In the genomic region with DNA sequence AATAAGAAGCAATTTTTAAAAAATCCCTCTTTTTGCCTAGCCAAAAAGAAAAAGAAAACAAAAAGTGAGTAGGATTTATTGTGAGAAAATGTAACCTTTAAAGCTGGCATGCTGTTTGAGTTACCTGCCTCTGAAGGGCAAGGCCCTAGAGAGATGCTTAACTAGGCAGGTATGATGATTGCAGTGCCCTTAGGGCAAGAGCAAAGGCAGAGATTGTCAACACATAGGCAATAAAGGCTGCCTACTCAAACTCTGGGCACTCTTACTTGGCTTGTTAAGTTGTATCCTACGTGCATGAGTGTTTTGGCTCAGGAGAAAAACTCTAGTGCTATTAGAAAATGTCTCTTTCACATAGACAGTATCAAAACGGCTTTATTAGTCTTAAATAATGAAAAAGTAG, we compare ENCODE assay signal across 18 cellular contexts.
"Had no signal": no experiment of that assay in that cellular context is flagged by ENCODE, and none has a peak within 500 bp of the region (broad histone marks: within the 10 kb centered on the region; RNA-seq: fewer than 3 reads in every experiment).

No MANE protein-coding gene starts in this region.

- H3K27me3 ChIP-seq: right lobe of liver had no signal

- H3K36me3 ChIP-seq: right lobe of liver, thoracic aorta had no signal

- H3K27ac ChIP-seq: right lobe of liver, thoracic aorta had no signal

- H3K36me3 Mint-ChIP-seq: mesothelial cell of epicardium; stimulated activated effector memory CD8-positive, alpha-beta T cell treated with anti-CD3 and anti-CD28 coated beads, Interleukin-12 subunit alpha, Interleukin-12 subunit beta, amount 100 ng/mL, for 72 hours had no signal

- H3K9me3 ChIP-seq: right lobe of liver, thoracic aorta had no signal

- H3K4me1 Mint-ChIP-seq: activated naive CD8-positive, alpha-beta T cell treated with anti-CD3 and anti-CD28 coated beads for 36 hours; activated T-helper 17 cell treated with anti-CD3 and anti-CD28 coated beads, Interleukin-2, amount 50 U/mL, for 72 hours; stimulated activated effector memory CD8-positive, alpha-beta T cell treated with anti-CD3 and anti-CD28 coated beads, Interleukin-12 subunit alpha, Interleukin-12 subunit beta, amount 100 ng/mL, for 72 hours had no signal

- ATAC-seq: activated CD8-positive, alpha-beta T cell treated with anti-CD3 and anti-CD28 coated beads for 36 hours; activated T-helper 17 cell treated with anti-CD3 and anti-CD28 coated beads, Interleukin-2, amount 50 U/mL, for 72 hours; effector memory CD8-positive, alpha-beta T cell; right lobe of liver; stimulated activated effector memory CD8-positive, alpha-beta T cell treated with anti-CD3 and anti-CD28 coated beads, Interleukin-12 subunit alpha, Interleukin-12 subunit beta, amount 100 ng/mL, for 72 hours had no signal

- H3K4me1 ChIP-seq: right lobe of liver had no signal

- DNase-seq: activated CD4-positive, alpha-beta T cell treated with anti-CD3 and anti-CD28 coated beads for 48 hours; activated CD4-positive, CD25-positive, alpha-beta regulatory T cell; activated CD8-positive, alpha-beta T cell treated with anti-CD3 and anti-CD28 coated beads for 36 hours; activated naive CD4-positive, alpha-beta T cell; activated naive CD8-positive, alpha-beta T cell treated with anti-CD3 and anti-CD28 coated beads for 36 hours; activated T-cell treated with anti-CD3 and anti-CD28 coated beads, Interleukin-2, amount 50 U/mL, for 1 hour; amniotic stem cell; caudate nucleus; effector memory CD8-positive, alpha-beta T cell; right lobe of liver; stimulated activated CD4-positive, alpha-beta T cell treated with anti-CD3 and anti-CD28 coated beads, Interleukin-4, amount 100 ng/mL, for 24 hours; T-helper 1 cell; T-helper 9 cell had no signal

- H3K4me3 Mint-ChIP-seq: activated CD8-positive, alpha-beta T cell treated with anti-CD3 and anti-CD28 coated beads for 36 hours; activated naive CD8-positive, alpha-beta T cell treated with anti-CD3 and anti-CD28 coated beads for 36 hours; activated T-helper 17 cell treated with anti-CD3 and anti-CD28 coated beads, Interleukin-2, amount 50 U/mL, for 72 hours; effector memory CD8-positive, alpha-beta T cell; mesothelial cell of epicardium; stimulated activated effector memory CD8-positive, alpha-beta T cell treated with anti-CD3 and anti-CD28 coated beads, Interleukin-12 subunit alpha, Interleukin-12 subunit beta, amount 100 ng/mL, for 72 hours had no signal

- H3K4me3 ChIP-seq: right lobe of liver, smooth muscle cell, thoracic aorta had no signal

- H3K9me3 Mint-ChIP-seq: activated CD8-positive, alpha-beta T cell treated with anti-CD3 and anti-CD28 coated beads for 36 hours; activated naive CD8-positive, alpha-beta T cell treated with anti-CD3 and anti-CD28 coated beads for 36 hours; activated T-helper 17 cell treated with anti-CD3 and anti-CD28 coated beads, Interleukin-2, amount 50 U/mL, for 72 hours; effector memory CD8-positive, alpha-beta T cell; mesothelial cell of epicardium; stimulated activated effector memory CD8-positive, alpha-beta T cell treated with anti-CD3 and anti-CD28 coated beads, Interleukin-12 subunit alpha, Interleukin-12 subunit beta, amount 100 ng/mL, for 72 hours had no signal

- H3K27ac Mint-ChIP-seq: activated CD8-positive, alpha-beta T cell treated with anti-CD3 and anti-CD28 coated beads for 36 hours; activated naive CD8-positive, alpha-beta T cell treated with anti-CD3 and anti-CD28 coated beads for 36 hours; activated T-helper 17 cell treated with anti-CD3 and anti-CD28 coated beads, Interleukin-2, amount 50 U/mL, for 72 hours; effector memory CD8-positive, alpha-beta T cell; mesothelial cell of epicardium; stimulated activated effector memory CD8-positive, alpha-beta T cell treated with anti-CD3 and anti-CD28 coated beads, Interleukin-12 subunit alpha, Interleukin-12 subunit beta, amount 100 ng/mL, for 72 hours had no signal

- H3K27me3 Mint-ChIP-seq: activated CD8-positive, alpha-beta T cell treated with anti-CD3 and anti-CD28 coated beads for 36 hours; activated naive CD8-positive, alpha-beta T cell treated with anti-CD3 and anti-CD28 coated beads for 36 hours; activated T-helper 17 cell treated with anti-CD3 and anti-CD28 coated beads, Interleukin-2, amount 50 U/mL, for 72 hours; effector memory CD8-positive, alpha-beta T cell had no signal
